In the genomic region with DNA sequence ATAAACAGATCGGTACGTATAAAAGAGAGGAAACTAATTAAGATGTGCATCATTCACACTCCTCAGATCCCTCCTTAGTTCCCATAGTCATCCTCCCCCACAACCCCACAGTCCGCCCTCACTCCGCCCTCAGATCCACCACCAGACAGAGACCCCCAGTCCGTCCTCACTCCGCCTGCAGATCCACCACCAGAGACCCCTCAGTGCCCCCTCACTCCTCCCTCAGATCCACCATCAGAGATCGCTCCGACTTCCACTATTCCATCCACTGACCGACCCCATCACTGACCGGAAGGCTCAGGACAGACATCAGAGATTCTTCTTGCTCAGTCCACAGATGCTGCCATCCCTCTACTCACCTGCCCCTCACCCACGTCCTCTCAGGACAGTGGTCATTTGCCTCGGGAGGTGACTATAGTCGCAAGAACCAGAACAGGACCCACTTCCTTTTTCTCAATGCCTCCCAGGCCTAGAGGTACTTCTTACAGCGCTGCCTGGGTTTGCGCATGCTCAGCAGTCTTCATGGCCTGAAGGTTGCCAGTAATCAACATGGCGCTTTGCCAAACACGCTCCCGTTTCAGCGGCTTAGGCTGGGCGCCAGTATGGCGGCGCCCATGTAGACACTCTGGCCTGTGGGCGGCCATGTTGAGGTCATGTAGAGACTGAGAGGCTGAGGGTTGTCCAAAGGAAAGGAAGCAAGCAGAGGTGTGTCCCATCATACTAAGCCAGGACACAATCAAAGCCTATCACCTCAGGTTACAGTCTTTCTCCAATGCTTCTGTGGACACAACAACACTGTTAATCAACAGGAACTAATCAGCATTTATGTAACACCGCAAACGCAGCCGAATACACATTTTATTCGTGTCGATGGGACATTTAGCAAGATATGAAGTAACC, we compare ENCODE assay signal across 8 cellular contexts. TPM values are rescaled to one million over a fixed set of nuclear protein-coding genes. Genes with fewer than 3 reads are reported as not detected.
DNase-seq lines count a peak whose midpoint lies in the region; TF ChIP-seq lines count a peak whose summit lies in the region.

A gene (minus strand): TSS at position 508 of the 900 bp plus-strand sequence. CDS start 3,009 bp downstream, outside the sequence.

- TF ChIP-seq CTCF in HFFc6 (IDR thresholded peaks at IDR 0.05) (no peak), NB4 (IDR thresholded peaks at IDR 0.05; ENCODE audit: low read depth, low read length) (no peak)

- H3K36me3 ChIP-seq in SK-N-MC (ENCODE audit: insufficient read depth, low read length), result no peaks in the 10 kb centered on the region; the same call in 1 of the 2 replicates

- H3K27ac ChIP-seq in SK-N-MC (peak within 1 kb of the TSS; percentile 85), temporal lobe (ENCODE audit: low read depth, low read length) (peak within 1 kb of the TSS; percentile 82)

- peak within 1 kb of the TSS; percentile 94 for H3K4me3 Mint-ChIP-seq in HFFc6

- DNase-seq in GM04503 (ENCODE audit: low read depth), result peak; percentile 83
- DNase-seq in HFFc6, result peak; percentile 96
- peak; percentile 98 for DNase-seq in NB4 (ENCODE audit: low read depth)
- DNase-seq in SK-N-MC (ENCODE audit: low read depth, low spot score), result peak; percentile 94
- peak; percentile 97 for DNase-seq in activated naive CD4-positive, alpha-beta T cell treated with anti-CD3 and anti-CD28 coated beads, Interleukin-2, amount 50 U/mL, for 16 hours
- DNase-seq in glomerular endothelial cell (ENCODE audit: extremely low read depth, low read depth, low spot score), result peak; percentile 98
- DNase-seq in occipital lobe (lab: John Stamatoyannopoulos, UW), result peak; percentile 91

- no peaks in the 10 kb centered on the region for H3K9me3 Mint-ChIP-seq in HFFc6

- peak within 1 kb of the TSS; percentile 87 for H3K9ac ChIP-seq in SK-N-MC (ENCODE audit: insufficient read length)

- H3K4me1 Mint-ChIP-seq in HFFc6 (ENCODE audit: low read depth), result peaks cover 29% of the 10 kb centered on the region

- H3K4me3 ChIP-seq in NB4 (ENCODE audit: low read depth, low read length), result peak within 1 kb of the TSS; percentile 75
- H3K4me3 ChIP-seq in SK-N-MC, result peak within 1 kb of the TSS; percentile 97

- peak; percentile 43 for TF ChIP-seq POLR2A in NB4 (IDR thresholded peaks at IDR 0.05; ENCODE audit: extremely low read depth, insufficient read length)

- H3K9me3 ChIP-seq in SK-N-MC (ENCODE audit: low read depth, low read length), result no peaks in the 10 kb centered on the region; the same call in 1 of the 2 replicates

- peak within 1 kb of the TSS; percentile 93 for H3K27ac Mint-ChIP-seq in HFFc6

- no peaks in the 10 kb centered on the region; the same call in none of the 2 replicates for H3K27me3 Mint-ChIP-seq in HFFc6 (ENCODE audit: insufficient read depth)

- H3K36me3 Mint-ChIP-seq in HFFc6 (ENCODE audit: low read depth), result no peaks in the 10 kb centered on the region

RNA-seq across cellular contexts. Expression of the gene that starts here (rescaled TPM):
- total RNA-seq in HFFc6 (2021; fragmentation: NEBNext Ultra II Directional; extraction: Animal tissue kit (Norgen Biotek cat#: 25700)), result 1 to 10 TPM; 5.1 to 7.0 (median 5.6) TPM
- 9.0 and 9.1 TPM in 2 replicates for total RNA-seq in glomerular endothelial cell
- 59.3 TPM for total RNA-seq in occipital lobe
- 52.1 TPM for total RNA-seq in temporal lobe

Comparison
In these comparisons a context has a peak if more than half of its experiments do, and no peak if none do; other contexts are left out.
1. Peak in every context shown above with its lines: DNase-seq, H3K4me3 ChIP-seq and H3K27ac ChIP-seq.